In genomic region chr3:197663367-197664140, GRCh38 we compare ENCODE assay signal across 1 cellular context.
TF ChIP-seq lines count a peak whose summit lies in the region.

No MANE protein-coding gene starts in this region.

TF ChIP-seq in K562, 482 proteins besides CTCF, POLR2A, EP300 and RAD21 (continued from another document):
- peak; percentile 94 for TF ChIP-seq ZBTB43 (CRISPR knock-in tag; IDR thresholded peaks at IDR 0.05)
- 0 out of 2 replicates have a peak, but pooled peaks have one; percentile 3 for TF ChIP-seq CBFA2T3 (IDR thresholded peaks at IDR 0.05)
- peak; percentile 22; the same call in 1 of the 2 replicates for TF ChIP-seq LEF1 (IDR thresholded peaks at IDR 0.05)
- TF ChIP-seq KDM1A (IDR thresholded peaks at IDR 0.05): peak in 1 of 2 experiments; percentile 96; a peak in 2 of 4 replicates
- peak; percentile 32 for TF ChIP-seq PHF20 (IDR thresholded peaks at IDR 0.05; ENCODE audit: partially characterized antibody)
